8 cellular contexts compared by ENCODE assay signal in the genomic region with DNA sequence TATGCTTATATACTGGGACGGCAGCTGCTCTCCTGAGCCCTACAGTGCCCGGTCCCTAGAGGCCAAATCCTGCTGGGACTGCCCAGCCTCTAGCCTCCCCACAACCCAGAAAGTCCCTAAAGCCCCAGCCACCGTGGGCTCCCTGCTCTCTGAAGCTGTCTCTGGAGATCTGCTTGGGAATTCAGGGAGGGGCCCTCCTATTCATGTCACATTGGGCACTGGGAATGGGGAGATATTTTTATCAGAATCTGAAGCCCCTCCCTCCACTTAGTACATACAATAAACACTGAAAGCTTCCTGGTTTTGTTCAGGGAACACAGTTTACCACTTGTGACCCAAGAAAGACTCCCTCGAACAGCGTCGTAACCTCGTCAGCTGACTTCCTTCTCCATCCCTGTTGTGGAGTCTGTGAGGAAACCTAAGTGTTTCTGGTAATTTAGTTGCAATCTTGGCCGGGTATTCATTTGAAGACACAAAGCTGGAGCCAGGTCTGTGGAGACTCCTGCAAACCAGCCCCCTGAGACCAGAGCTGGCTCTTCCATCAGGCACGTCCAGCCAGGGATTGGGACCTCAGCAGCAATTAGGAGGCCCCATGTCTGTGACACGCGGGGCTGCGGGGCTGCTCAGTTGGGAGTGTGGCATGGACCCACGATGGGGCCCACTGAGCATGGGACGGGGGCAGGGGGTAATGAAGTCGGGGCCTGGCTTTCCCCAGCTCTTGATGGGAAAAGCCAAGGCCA. TPM values are rescaled to one million over a fixed set of nuclear protein-coding genes. Genes with fewer than 3 reads are reported as not detected.
DNase-seq lines count a peak whose midpoint lies in the region; ATAC-seq and TF ChIP-seq lines count a peak whose summit lies in the region.

No MANE protein-coding gene starts in this region.

- WGBS in esophagus squamous epithelium, 2 donors: 63 to 86% methylated on average over 7 of the region's 15 CpGs

- TF ChIP-seq CTCF in RWPE1 (conservative IDR thresholded peaks at IDR 0.05; ENCODE audit: low read depth) (no peak), esophagus squamous epithelium (IDR thresholded peaks at IDR 0.05) (no peak), nephron progenitor cell (IDR thresholded peaks at IDR 0.05) (no peak)

- intact Hi-C loops in esophagus squamous epithelium (cut with DNase I): loop anchor here (5.0 kb wide), 1 partner anchor 55 kb away; a partner anchor contains a TSS

- H3K36me3 Mint-ChIP-seq in nephron progenitor cell (ENCODE audit: low read depth): peaks cover 34% of the 10 kb centered on the region

- DNase-seq in RWPE1 (ENCODE audit: low spot score) (no peak), esophagus squamous epithelium (lab: John Stamatoyannopoulos, UW) (no peak), nephron progenitor cell (no peak), DMS 273 treated with DMSO at 0.1 percent for 48 hours (lab: John Stamatoyannopoulos, UW) (no peak)

- H3K4me3 Mint-ChIP-seq in nephron progenitor cell: no peak overlapping the region

- H3K4me1 ChIP-seq in BLaER1 (peaks cover 61% of the 10 kb centered on the region), esophagus squamous epithelium (peaks cover 10 to 85% (median 50%) of the 10 kb centered on the region in 3 donors)

- no peaks in the 10 kb centered on the region for H3K9me3 Mint-ChIP-seq in nephron progenitor cell

- peaks cover 89% of the 10 kb centered on the region for H4K20me1 ChIP-seq in BLaER1

- POLR2A ChIA-PET in RWPE1 (lab: Yijun Ruan, JAX; ENCODE audit: low non-redundant PET): no interaction called here

- H3K36me3 ChIP-seq in BLaER1: peaks cover 76% of the 10 kb centered on the region
- H3K36me3 ChIP-seq in esophagus squamous epithelium: peaks cover 8 to 89% (median 13%) of the 10 kb centered on the region in 3 donors

- CTCF ChIA-PET in RWPE1 (lab: Yijun Ruan, JAX): interaction anchor here (1.1 to 1.2 kb wide), 2 partner anchors 56 to 398 kb away, joined by 3 read pairs; no protein-coding TSS in a partner anchor

- H3K4me2 ChIP-seq in BLaER1: peak overlapping the region; percentile 46

- peaks cover 72% of the 10 kb centered on the region for H3K4me1 Mint-ChIP-seq in nephron progenitor cell

- H3K9me3 ChIP-seq in BLaER1 (no peaks in the 10 kb centered on the region), esophagus squamous epithelium (no peaks in the 10 kb centered on the region)

- H3K27me3 Mint-ChIP-seq in nephron progenitor cell (ENCODE audit: low read depth, poor library complexity): no peaks in the 10 kb centered on the region

- H3K27me3 ChIP-seq in BLaER1 (no peaks in the 10 kb centered on the region), esophagus squamous epithelium (no peaks in the 10 kb centered on the region)

- peak overlapping the region; percentile 98 for H3K27ac Mint-ChIP-seq in nephron progenitor cell

- H3K27ac ChIP-seq in BLaER1: peak overlapping the region; percentile 52
- peak overlapping the region; percentile 16 for H3K27ac ChIP-seq in RWPE1
- peak overlapping the region; percentile 59 to 94 (median 80) for H3K27ac ChIP-seq in esophagus squamous epithelium

- ATAC-seq in HG02678 (IDR thresholded peaks at IDR 0.05; ENCODE audit: unreplicated experiment): no peak
- no peak for ATAC-seq in HG02798 (IDR thresholded peaks at IDR 0.05; ENCODE audit: poor library complexity, unreplicated experiment)
- ATAC-seq in GM19035 (IDR thresholded peaks at IDR 0.05; ENCODE audit: unreplicated experiment): no peak

- peak overlapping the region; percentile 3; the same call in 1 of the 2 replicates for H3K9ac ChIP-seq in BLaER1

- no peak overlapping the region for H3K4me3 ChIP-seq in BLaER1
- peak overlapping the region in 1 of 4 donors; percentile 22 for H3K4me3 ChIP-seq in esophagus squamous epithelium

- TF ChIP-seq POLR2A in esophagus squamous epithelium (IDR thresholded peaks at IDR 0.05): peak in 1 of 4 donors; percentile 37

RNA-seq across cellular contexts. Expression of a gene that starts 38.5 kb away (rescaled TPM):
- 10 to 100 TPM; 18.6 to 32.4 (median 23.0) TPM for total RNA-seq in esophagus squamous epithelium

RNA-seq across cellular contexts. Expression of a gene that starts 57.1 kb away (rescaled TPM):
- total RNA-seq in esophagus squamous epithelium: 10 to 100 TPM in 3 of 4 donors, 1 to 10 TPM in 1; 6.3 to 23.1 (median 17.1) TPM

Comparison
In these comparisons a context has a peak if more than half of its experiments do, and no peak if none do; other contexts are left out.
1. H3K27ac ChIP-seq: peak in every context shown above with its lines; median percentile 80 in esophagus squamous epithelium; 52 in BLaER1; 16 in RWPE1.